In genomic region chr2:235647836-235648235, GRCh38 we compare ENCODE assay signal across 18 cellular contexts.
"Had no signal": no experiment of that assay in that cellular context is flagged by ENCODE, and none has a peak within 500 bp of the region (broad histone marks: within the 10 kb centered on the region; RNA-seq: fewer than 3 reads in every experiment).

No MANE protein-coding gene starts in this region.

- DNase-seq: effector CD4-positive, alpha-beta T cell; endodermal cell; erythroblast; heart right ventricle; hypothalamus; lower lobe of right lung; naive thymus-derived CD4-positive, alpha-beta T cell; posterior cingulate gyrus; stimulated activated CD4-positive, alpha-beta T cell treated with anti-CD3 and anti-CD28 coated beads, Interleukin-2, amount 100 ng/mL, for 48 hours; stimulated activated naive CD4-positive, alpha-beta T cell treated with Interleukin-2 at 50 U/mL for 16 hours; tibial artery; upper lobe of left lung; uterus had no signal

- H3K27ac ChIP-seq: coronary artery, heart right ventricle, lower lobe of right lung, neutrophil, right atrium auricular region, tibial artery, upper lobe of left lung, uterus had no signal

- H3K4me3 ChIP-seq: coronary artery, heart right ventricle, lower lobe of right lung, right atrium auricular region, smooth muscle cell, tibial artery, upper lobe of left lung, uterus had no signal

- H3K9me3 ChIP-seq: heart right ventricle, lower lobe of right lung, neutrophil, right atrium auricular region, tibial artery, upper lobe of left lung, uterus had no signal

- H3K4me2 ChIP-seq: smooth muscle cell had no signal

- ATAC-seq: left lobe of liver; lower lobe of right lung; naive thymus-derived CD4-positive, alpha-beta T cell had no signal

- H3K27me3 ChIP-seq: heart right ventricle, neutrophil, right atrium auricular region, tibial artery, upper lobe of left lung, uterus had no signal

- H3K36me3 ChIP-seq: heart right ventricle, lower lobe of right lung, neutrophil, right atrium auricular region, tibial artery, upper lobe of left lung, uterus had no signal

- H3K4me1 ChIP-seq: tibial artery, uterus had no signal
